Comparison of ENCODE assay signal across 8 cellular contexts in the genomic region with DNA sequence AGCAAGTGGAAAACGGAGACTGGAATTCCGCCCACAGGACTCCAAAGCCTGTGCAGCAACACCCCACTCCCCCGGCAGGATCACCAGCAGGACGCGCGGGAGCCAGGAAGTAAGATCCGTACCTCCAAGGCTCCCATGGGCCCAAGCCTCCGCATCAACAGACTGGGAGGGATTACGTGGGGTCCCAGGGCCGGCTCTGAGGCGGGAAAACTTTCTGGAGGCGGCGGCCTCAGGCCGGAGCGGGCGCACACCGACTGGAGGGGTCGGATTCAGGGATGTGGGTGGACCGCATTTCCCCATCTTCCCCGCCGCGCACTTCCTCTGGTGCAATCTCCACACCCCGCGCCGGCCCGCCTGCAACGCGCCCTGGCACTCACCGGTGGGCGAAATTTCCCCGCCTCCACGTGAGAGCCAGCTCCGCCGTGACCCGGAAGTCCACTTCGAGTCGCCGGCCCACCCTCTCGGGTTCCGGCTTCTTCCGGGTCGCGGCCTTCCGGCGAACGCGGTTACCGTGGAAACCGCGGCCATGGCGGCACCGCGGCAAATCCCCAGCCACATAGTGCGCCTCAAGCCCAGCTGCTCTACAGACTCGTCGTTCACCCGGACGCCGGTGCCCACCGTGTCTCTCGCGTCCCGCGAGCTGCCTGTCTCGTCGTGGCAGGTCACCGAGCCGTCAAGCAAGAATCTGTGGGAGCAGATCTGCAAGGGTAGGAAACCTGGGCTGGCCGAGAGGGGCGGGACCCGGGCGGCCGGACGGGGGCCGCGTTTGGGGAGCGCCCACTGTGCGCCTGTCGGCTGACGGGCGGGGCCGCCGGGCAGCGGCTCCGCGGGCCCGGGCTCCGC. TPM values are rescaled to one million over a fixed set of nuclear protein-coding genes. Genes with fewer than 3 reads are reported as not detected.
DNase-seq lines count a peak whose midpoint lies in the region; ATAC-seq and TF ChIP-seq lines count a peak whose summit lies in the region.

A gene with protein sequence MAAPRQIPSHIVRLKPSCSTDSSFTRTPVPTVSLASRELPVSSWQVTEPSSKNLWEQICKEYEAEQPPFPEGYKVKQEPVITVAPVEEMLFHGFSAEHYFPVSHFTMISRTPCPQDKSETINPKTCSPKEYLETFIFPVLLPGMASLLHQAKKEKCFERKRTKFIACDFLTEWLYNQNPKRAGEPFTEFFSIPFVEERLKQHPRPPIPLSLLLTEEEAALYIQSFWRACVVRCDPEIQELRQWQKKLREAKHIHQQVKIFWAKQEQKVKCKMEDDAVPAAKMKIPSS (plus strand): TSS at position 491 of the 843 bp plus-strand sequence. CDS start 36 bp downstream, at position 527.
A gene with protein sequence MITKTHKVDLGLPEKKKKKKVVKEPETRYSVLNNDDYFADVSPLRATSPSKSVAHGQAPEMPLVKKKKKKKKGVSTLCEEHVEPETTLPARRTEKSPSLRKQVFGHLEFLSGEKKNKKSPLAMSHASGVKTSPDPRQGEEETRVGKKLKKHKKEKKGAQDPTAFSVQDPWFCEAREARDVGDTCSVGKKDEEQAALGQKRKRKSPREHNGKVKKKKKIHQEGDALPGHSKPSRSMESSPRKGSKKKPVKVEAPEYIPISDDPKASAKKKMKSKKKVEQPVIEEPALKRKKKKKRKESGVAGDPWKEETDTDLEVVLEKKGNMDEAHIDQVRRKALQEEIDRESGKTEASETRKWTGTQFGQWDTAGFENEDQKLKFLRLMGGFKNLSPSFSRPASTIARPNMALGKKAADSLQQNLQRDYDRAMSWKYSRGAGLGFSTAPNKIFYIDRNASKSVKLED (minus strand): TSS at position 447 of the 843 bp plus-strand sequence. CDS start 3,192 bp downstream, outside the sequence.

- H3K9me3 ChIP-seq in CD4-positive, alpha-beta T cell (ENCODE audit: control insufficient read depth, low read length): no peaks in the 10 kb centered on the region
- H3K9me3 ChIP-seq in lower lobe of right lung: no peaks in the 10 kb centered on the region

- no peak for TF ChIP-seq CTCF in CD4-positive, alpha-beta T cell (IDR thresholded peaks at IDR 0.05)
- TF ChIP-seq CTCF in lower lobe of right lung (IDR thresholded peaks at IDR 0.05): no peak

- POLR2A ChIA-PET in CD4-positive, alpha-beta T cell (lab: Charles Lee): interaction anchor here (0.6 to 4.1 kb wide), 8 partner anchors 9 to 162 kb away, joined by 3 to 22 read pairs (median 4); a partner anchor contains a TSS
- POLR2A ChIA-PET in activated CD8-positive, alpha-beta T cell treated with anti-CD3 and anti-CD28 coated beads, Interleukin-2, amount 10 ng/mL, durations not matched to agents 7 days and 5 days (lab: Charles Lee): no interaction called here

- no peaks in the 10 kb centered on the region for H3K27me3 ChIP-seq in CD4-positive, alpha-beta T cell (ENCODE audit: control insufficient read depth, insufficient read depth, low read length)
- no peaks in the 10 kb centered on the region for H3K27me3 ChIP-seq in lower lobe of right lung (ENCODE audit: low read depth)

- H3K36me3 ChIP-seq in lower lobe of right lung: peaks cover 16% of the 10 kb centered on the region

- DNase-seq in CD4-positive, alpha-beta T cell: peak; percentile 74 to 87 (median 82)
- DNase-seq in NCI-H748 (lab: John Stamatoyannopoulos, UW; ENCODE audit: unreplicated experiment) (peak; percentile 92), lower lobe of right lung (peak; percentile 93)
- DNase-seq in activated CD8-positive, alpha-beta T cell treated with anti-CD3 and anti-CD28 coated beads, Interleukin-2, amount 10 ng/mL, durations not matched to agents 7 days and 5 days: peak; percentile 91
- peak; percentile 84 for DNase-seq in effector CD4-positive, alpha-beta T cell
- DNase-seq in stimulated activated CD4-positive, alpha-beta T cell treated with anti-CD3 and anti-CD28 coated beads, TNF-alpha, amount 100 ng/mL, for 1 hour (ENCODE audit: low read depth in 3 of 3, low spot score in 1 of 3): peak; percentile 72 to 82 (median 75)

- H3K27me3 Mint-ChIP-seq in CD4-positive, alpha-beta T cell: no peaks in the 10 kb centered on the region
- H3K27me3 Mint-ChIP-seq in activated CD8-positive, alpha-beta T cell treated with anti-CD3 and anti-CD28 coated beads, Interleukin-2, amount 10 ng/mL, durations not matched to agents 7 days and 5 days (ENCODE audit: low read depth): no peaks in the 10 kb centered on the region

- H3K27ac ChIP-seq in CD4-positive, alpha-beta T cell (ENCODE audit: low read depth, low read length): peak within 1 kb of the TSS; percentile 30
- H3K27ac ChIP-seq in lower lobe of right lung: peak within 1 kb of the TSS; percentile 82

- H3K9me3 Mint-ChIP-seq in CD4-positive, alpha-beta T cell: no peaks in the 10 kb centered on the region
- H3K9me3 Mint-ChIP-seq in activated CD8-positive, alpha-beta T cell treated with anti-CD3 and anti-CD28 coated beads, Interleukin-2, amount 10 ng/mL, durations not matched to agents 7 days and 5 days (ENCODE audit: insufficient read depth): no peaks in the 10 kb centered on the region

- intact Hi-C loops in CD4-positive, alpha-beta T cell (cut with DNase I, micrococcal nuclease): loop anchor here in 1 of 2 experiments (2.0 to 10.0 kb wide), 6 partner anchors 159 to 1017 kb away; a partner anchor contains a TSS
- intact Hi-C loops in lower lobe of right lung (cut with DNase I): no loop called here

- H3K4me3 ChIP-seq in lower lobe of right lung: peak within 1 kb of the TSS; percentile 98

- peak within 1 kb of the TSS; percentile 93 for H3K4me3 Mint-ChIP-seq in CD4-positive, alpha-beta T cell
- peak within 1 kb of the TSS; percentile 91 for H3K4me3 Mint-ChIP-seq in activated CD8-positive, alpha-beta T cell treated with anti-CD3 and anti-CD28 coated beads, Interleukin-2, amount 10 ng/mL, durations not matched to agents 7 days and 5 days

- H3K4me1 ChIP-seq in lower lobe of right lung: peaks cover 30% of the 10 kb centered on the region

- peak; percentile 93 for ATAC-seq in CD4-positive, alpha-beta T cell (ENCODE audit: poor library complexity)
- peak; percentile 93 for ATAC-seq in GM19328 (IDR thresholded peaks at IDR 0.05; ENCODE audit: unreplicated experiment)
- ATAC-seq in HG03460 (IDR thresholded peaks at IDR 0.05; ENCODE audit: unreplicated experiment): peak; percentile 93
- ATAC-seq in activated CD8-positive, alpha-beta T cell treated with anti-CD3 and anti-CD28 coated beads, Interleukin-2, amount 10 ng/mL, durations not matched to agents 7 days and 5 days: peak; percentile 92
- ATAC-seq in lower lobe of right lung: peak; percentile 96 to 99

- H3K4me1 Mint-ChIP-seq in CD4-positive, alpha-beta T cell (ENCODE audit: low read depth): peaks cover 40% of the 10 kb centered on the region
- H3K4me1 Mint-ChIP-seq in activated CD8-positive, alpha-beta T cell treated with anti-CD3 and anti-CD28 coated beads, Interleukin-2, amount 10 ng/mL, durations not matched to agents 7 days and 5 days (ENCODE audit: low read depth): peaks cover 17% of the 10 kb centered on the region

- peaks cover 26% of the 10 kb centered on the region for H3K36me3 Mint-ChIP-seq in CD4-positive, alpha-beta T cell (ENCODE audit: low read depth)
- peaks cover 18% of the 10 kb centered on the region for H3K36me3 Mint-ChIP-seq in activated CD8-positive, alpha-beta T cell treated with anti-CD3 and anti-CD28 coated beads, Interleukin-2, amount 10 ng/mL, durations not matched to agents 7 days and 5 days (ENCODE audit: low read depth)

- CTCF ChIA-PET in CD4-positive, alpha-beta T cell (lab: Charles Lee): interaction anchor here (0.8 to 1.6 kb wide), 3 partner anchors 22 to 181 kb away, joined by 3 to 5 read pairs (median 3); a partner anchor contains a TSS
- CTCF ChIA-PET in activated CD8-positive, alpha-beta T cell treated with anti-CD3 and anti-CD28 coated beads, Interleukin-2, amount 10 ng/mL, durations not matched to agents 7 days and 5 days (lab: Charles Lee): interaction anchor here (1.0 to 1.7 kb wide), 3 partner anchors 15 to 117 kb away, joined by 3 to 4 read pairs (median 4); no protein-coding TSS in a partner anchor

- H3K27ac Mint-ChIP-seq in CD4-positive, alpha-beta T cell: peak within 1 kb of the TSS; percentile 33
- H3K27ac Mint-ChIP-seq in activated CD8-positive, alpha-beta T cell treated with anti-CD3 and anti-CD28 coated beads, Interleukin-2, amount 10 ng/mL, durations not matched to agents 7 days and 5 days: peak within 1 kb of the TSS; percentile 77

RNA-seq across cellular contexts. Expression of the first gene that starts in this region (rescaled TPM):
- 1 to 10 TPM; 1.6 to 1.7 TPM for total RNA-seq in CD4-positive, alpha-beta T cell
- total RNA-seq in activated CD8-positive, alpha-beta T cell treated with anti-CD3 and anti-CD28 coated beads, Interleukin-2, amount 10 ng/mL, durations not matched to agents 7 days and 5 days: under 1 TPM; 0.81 to 0.97 TPM
- 14.1 TPM for total RNA-seq in lower lobe of right lung

RNA-seq across cellular contexts. Expression of the second gene that starts in this region (rescaled TPM):
- 1 to 10 TPM; 3.5 to 4.1 TPM for total RNA-seq in CD4-positive, alpha-beta T cell
- total RNA-seq in activated CD8-positive, alpha-beta T cell treated with anti-CD3 and anti-CD28 coated beads, Interleukin-2, amount 10 ng/mL, durations not matched to agents 7 days and 5 days: 10 to 100 TPM; 22.0 to 23.7 TPM
- total RNA-seq in lower lobe of right lung: 10.9 TPM

Comparison
In these comparisons a context has a peak if more than half of its experiments do, and no peak if none do; other contexts are left out.
1. Peak in every context shown above with its lines: DNase-seq, ATAC-seq, H3K4me3 ChIP-seq and H3K27ac ChIP-seq.